6 cellular contexts compared by ENCODE assay signal in the genomic region with DNA sequence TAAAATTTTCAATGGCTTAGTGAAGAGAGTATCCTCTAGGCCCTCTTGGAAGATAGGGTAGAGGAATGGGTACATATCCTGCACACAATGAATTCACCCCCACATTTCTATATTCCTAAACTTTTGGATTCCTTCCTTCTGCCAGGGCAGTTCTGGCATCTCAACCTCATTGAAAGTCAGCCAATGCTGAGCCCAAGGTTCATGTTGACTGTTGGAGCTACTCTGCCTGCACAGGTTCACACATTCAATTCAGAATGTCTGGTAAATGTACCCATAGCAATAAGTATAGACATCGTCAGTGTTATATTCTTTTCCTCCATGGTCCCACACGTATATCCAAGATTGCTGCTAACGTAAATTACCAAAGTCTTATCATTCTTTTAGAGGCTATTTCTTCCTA.
"Had no signal": no experiment of that assay in that cellular context is flagged by ENCODE, and none has a peak within 500 bp of the region (broad histone marks: within the 10 kb centered on the region; RNA-seq: fewer than 3 reads in every experiment).

No MANE protein-coding gene starts in this region.

- DNase-seq: IMR-90, KBM-7, KG1 had no signal

- H3K4me2 ChIP-seq: KMS-11 had no signal

- H3K4me3 Mint-ChIP-seq: IgD-negative memory B cell had no signal

- H3K9ac ChIP-seq: KMS-11 had no signal

- H3K27ac Mint-ChIP-seq: IgD-negative memory B cell had no signal

- H3K27ac ChIP-seq: HL-60, KMS-11 had no signal

- H3K4me1 Mint-ChIP-seq: IgD-negative memory B cell had no signal

- H3K9me3 Mint-ChIP-seq: IgD-negative memory B cell had no signal
